In the genomic region with DNA sequence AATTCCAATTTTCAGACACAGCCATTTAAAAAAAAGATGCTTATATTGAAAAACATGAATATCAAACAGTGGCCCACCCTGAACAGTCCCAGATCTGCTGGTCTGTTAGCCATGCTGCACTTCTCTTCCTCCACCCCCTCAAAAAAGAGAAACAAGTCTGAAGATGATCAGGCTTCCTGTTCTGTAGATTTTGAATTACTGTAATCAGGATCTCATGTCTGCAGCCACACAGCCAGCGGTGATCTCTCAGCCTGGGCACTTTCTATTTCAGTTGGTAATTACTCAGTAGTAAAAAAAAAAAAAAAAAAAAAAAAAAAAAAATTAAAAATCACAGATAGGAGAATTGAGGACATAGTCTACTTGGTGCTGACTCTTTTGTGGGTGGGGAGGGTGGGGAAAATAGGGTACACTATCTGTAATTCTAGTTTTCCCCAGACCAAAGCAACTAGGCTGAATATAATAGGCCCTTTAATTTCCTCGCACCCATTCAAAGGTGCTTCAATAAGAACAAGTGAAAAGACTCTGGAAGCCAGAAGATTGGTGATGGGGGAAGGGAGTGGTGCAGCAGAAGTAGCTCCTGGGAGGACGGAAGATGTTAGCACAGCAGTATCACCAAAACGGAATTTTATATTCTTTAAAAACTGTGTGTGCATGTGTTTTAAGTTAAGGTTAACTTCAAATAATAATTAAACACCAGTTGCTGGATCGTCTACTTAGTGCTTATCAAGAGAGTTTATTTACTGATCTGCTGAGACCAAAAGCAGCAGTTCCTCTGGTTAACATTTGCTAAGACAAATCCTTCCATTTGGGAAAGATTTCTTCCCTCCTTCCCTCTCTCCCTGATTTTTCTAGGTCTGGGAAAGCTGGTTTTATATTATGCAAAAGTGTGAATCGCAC, we compare ENCODE assay signal across 8 cellular contexts. TPM values are rescaled to one million over a fixed set of nuclear protein-coding genes. Genes with fewer than 3 reads are reported as not detected.
DNase-seq lines count a peak whose midpoint lies in the region; ATAC-seq and TF ChIP-seq lines count a peak whose summit lies in the region.

No MANE protein-coding gene starts in this region.

- H3K27ac ChIP-seq in DOHH2 (ENCODE audit: low read depth, low read length) (peak overlapping the region; percentile 67), PC-9 (no peak overlapping the region)

- H3K36me3 ChIP-seq in DOHH2 (ENCODE audit: control insufficient read depth, low read length) (no peaks in the 10 kb centered on the region), PC-9 (ENCODE audit: low read depth) (no peaks in the 10 kb centered on the region)

- peak overlapping the region; percentile 75 for H3K4me2 ChIP-seq in DOHH2 (ENCODE audit: low read length)
- no peak overlapping the region for H3K4me2 ChIP-seq in PC-9

- H3K4me1 ChIP-seq in DOHH2 (ENCODE audit: control insufficient read depth, low read length): peaks cover 34% of the 10 kb centered on the region
- H3K4me1 ChIP-seq in PC-9 (replicated peaks; ENCODE audit: insufficient read depth): no peaks in the 10 kb centered on the region

- H3F3A ChIP-seq in DOHH2 (ENCODE audit: control insufficient read depth, insufficient read depth) (no peaks in the 10 kb centered on the region), PC-9 (ENCODE audit: insufficient read depth, low read depth) (no peaks in the 10 kb centered on the region)

- no peak overlapping the region for H2AFZ ChIP-seq in PC-9

- POLR2A ChIA-PET in PC-9 (lab: Charles Lee; ENCODE audit: unreplicated experiment): interaction anchor here (0.7 kb wide), 1 partner anchor 10 kb away, joined by 4 read pairs; no protein-coding TSS in a partner anchor

- H4K20me1 ChIP-seq in DOHH2 (ENCODE audit: control insufficient read depth, insufficient read depth, low read depth, low read length) (no peaks in the 10 kb centered on the region), PC-9 (ENCODE audit: insufficient read depth) (no peaks in the 10 kb centered on the region)

- no TSS peak for BruUV-seq in PC-9 (replicated peaks; lab: Mats Ljungman, UMichigan)

- H3K4me3 ChIP-seq in DOHH2 (ENCODE audit: low read length): peak overlapping the region; percentile 53
- no peak overlapping the region for H3K4me3 ChIP-seq in PC-9

- TF ChIP-seq CTCF in DOHH2 (IDR thresholded peaks at IDR 0.05; ENCODE audit: low read depth, low read length, poor library complexity, severe bottlenecking) (no peak), PC-9 (conservative IDR thresholded peaks at IDR 0.05) (no peak)

- H3K27me3 ChIP-seq in DOHH2 (ENCODE audit: control insufficient read depth, low read length): no peaks in the 10 kb centered on the region
- H3K27me3 ChIP-seq in PC-9 (ENCODE audit: insufficient read depth, low read depth): no peaks in the 10 kb centered on the region

- DNase-seq in activated T-cell treated with anti-CD3 and anti-CD28 coated beads, Interleukin-2, amount 50 U/mL, for 48 hours: peak; percentile 37 to 50
- no peak for DNase-seq in left lobe of liver (ENCODE audit: low spot score)
- no peak for DNase-seq in PC-9
- DNase-seq in inferior parietal cortex (ENCODE audit: extremely low spot score): no peak
- DNase-seq in glomerular visceral epithelial cell (ENCODE audit: extremely low spot score): no peak

- H3K9me3 ChIP-seq in DOHH2 (ENCODE audit: control insufficient read depth, insufficient read depth, low read length): no peaks in the 10 kb centered on the region
- H3K9me3 ChIP-seq in PC-9 (ENCODE audit: insufficient read depth, low read depth): 0 out of 2 replicates have a peak, but pooled peaks cover 4% of the 10 kb centered on the region

- CTCF ChIA-PET in PC-9 (lab: Charles Lee): no interaction called here

- ATAC-seq in GM19463 (IDR thresholded peaks at IDR 0.05; ENCODE audit: unreplicated experiment) (peak; percentile 54), HG03521 (IDR thresholded peaks at IDR 0.05; ENCODE audit: unreplicated experiment) (peak; percentile 49), left lobe of liver (peak; percentile 51)

- H3K79me2 ChIP-seq in DOHH2 (ENCODE audit: control insufficient read depth, low read length) (no peaks in the 10 kb centered on the region), PC-9 (ENCODE audit: low read depth) (no peaks in the 10 kb centered on the region)

- intact Hi-C loops in PC-9 (cut with micrococcal nuclease; ENCODE audit: unreplicated experiment): no loop called here

- H3K9me2 ChIP-seq in DOHH2 (replicated peaks; ENCODE audit: control insufficient read depth, low read length): no peaks in the 10 kb centered on the region
- H3K9me2 ChIP-seq in PC-9 (ENCODE audit: insufficient read depth): no peaks in the 10 kb centered on the region

RNA-seq across cellular contexts. Expression of a gene that starts 47.1 kb away (rescaled TPM):
- total RNA-seq in left lobe of liver (15.0 TPM), PC-9 (2021) (13.1 and 18.3 TPM in 2 replicates)

Comparison
In these comparisons a context has a peak if more than half of its experiments do, and no peak if none do; other contexts are left out.
1. DNase-seq: peak in activated T-cell treated with anti-CD3 and anti-CD28 coated beads, Interleukin-2, amount 50 U/mL, for 48 hours (2 of 2); none in left lobe of liver (single experiment), PC-9 (0 of 2), inferior parietal cortex (single experiment) and glomerular visceral epithelial cell (single experiment).
2. Peak in every context shown above with its lines, with median percentiles within 50 percentile points of each other: ATAC-seq.